In genomic region chr7:1703475-1704325, GRCh38 we compare ENCODE assay signal across 1 cellular context.
TF ChIP-seq lines count a peak whose summit lies in the region.

No MANE protein-coding gene starts in this region.

TF ChIP-seq in GM23338, 12 proteins besides CTCF, POLR2A, EP300 and RAD21 (continued from another document):
- TF ChIP-seq ZNF462 (CRISPR knock-in tag; IDR thresholded peaks at IDR 0.05) (no peak), JUNB (IDR thresholded peaks at IDR 0.05; ENCODE audit: unreplicated experiment) (no peak), EZH2 (IDR thresholded peaks at IDR 0.05; ENCODE audit: low read depth, unreplicated experiment) (no peak), ETS1 (IDR thresholded peaks at IDR 0.05) (no peak), NANOG (IDR thresholded peaks at IDR 0.05; ENCODE audit: borderline replicate concordance) (no peak), CREB1 (CRISPR knock-in tag; IDR thresholded peaks at IDR 0.05; ENCODE audit: low read depth) (no peak)
TF ChIP-seq in GM23338: peak in this region for 0.
